Comparison of ENCODE assay signal across 18 cellular contexts in genomic region chr5:125012727-125013451, GRCh38.
DNase-seq lines count a peak whose midpoint lies in the region; ATAC-seq, FAIRE-seq and TF ChIP-seq lines count a peak whose summit lies in the region.
"Had no signal": no experiment of that assay in that cellular context is flagged by ENCODE, and none has a peak within 500 bp of the region (broad histone marks: within the 10 kb centered on the region; RNA-seq: fewer than 3 reads in every experiment).

No MANE protein-coding gene starts in this region.

- no peak overlapping the region for H2BK5ac ChIP-seq in neuronal stem cell (ENCODE audit: low read length)

- no peaks in the 10 kb centered on the region for H3K9me3 Mint-ChIP-seq in Calu3 (ENCODE audit: low read depth, unreplicated experiment)
- H3K9me3 Mint-ChIP-seq: activated naive CD8-positive, alpha-beta T cell treated with anti-CD3 and anti-CD28 coated beads, Interleukin-2, amount 50 U/mL, for 24 hours; activated T-helper 1 cell treated with anti-CD3 and anti-CD28 coated beads, Interleukin-12 subunit alpha, Interleukin-12 subunit beta, Interleukin-2, Interleukin-4 antibody, amounts not matched to agents 30 ng/mL and 10 ng/mL and 1 ng/mL, durations not matched to agents 14 hours and 24 hours and 36 hours had no signal

- H3K27me3 Mint-ChIP-seq in Calu3 (ENCODE audit: unreplicated experiment): no peaks in the 10 kb centered on the region
- H3K27me3 Mint-ChIP-seq: activated CD4-positive, alpha-beta memory T cell treated with anti-CD3 and anti-CD28 coated beads, Interleukin-2, amount 10 ng/mL, durations not matched to agents 7 days and 5 days; activated naive CD8-positive, alpha-beta T cell treated with anti-CD3 and anti-CD28 coated beads, Interleukin-2, amount 50 U/mL, for 24 hours had no signal

- peaks cover 27% of the 10 kb centered on the region for H3K4me1 Mint-ChIP-seq in Calu3 (ENCODE audit: low read depth, unreplicated experiment)
- H3K4me1 Mint-ChIP-seq: activated CD4-positive, alpha-beta memory T cell treated with anti-CD3 and anti-CD28 coated beads, Interleukin-2, amount 10 ng/mL, durations not matched to agents 7 days and 5 days had no signal

- DNase-seq in Calu3 (peak; percentile 5), body of pancreas (peak; percentile 45 to 73 (median 58)), kidney (no peak), neuronal stem cell (ENCODE audit: low spot score) (no peak), Karpas-422 (no peak), cortex of kidney (lab: John Stamatoyannopoulos, UW) (no peak), HEK293T (ENCODE audit: extremely low spot score) (no peak)
- DNase-seq: activated CD4-positive, alpha-beta memory T cell treated with anti-CD3 and anti-CD28 coated beads, Interleukin-2, amount 10 ng/mL, durations not matched to agents 7 days and 5 days; activated naive CD8-positive, alpha-beta T cell treated with anti-CD3 and anti-CD28 coated beads, Interleukin-2, amount 50 U/mL, for 24 hours; BE2C; NCI-H187 treated with DMSO at 0.1 percent for 48 hours; NCI-H510A treated with DMSO at 0.1 percent for 48 hours; PC-9; stimulated activated CD4-positive, alpha-beta T cell treated with anti-CD3 and anti-CD28 coated beads, Interleukin-15, amount 100 ng/mL, for 24 hours had no signal

- H3K4me1 ChIP-seq in body of pancreas (peaks cover 44% of the 10 kb centered on the region), kidney (ENCODE audit: control insufficient read depth in 1 of 2, insufficient read depth in 1 of 2, low read depth in 1 of 2, low read length in 2 of 2) (peaks cover 5 to 18% of the 10 kb centered on the region in 2 donors), neuronal stem cell (ENCODE audit: control insufficient read depth in 2 of 2, insufficient read depth in 1 of 2, low read depth in 1 of 2, low read length in 2 of 2) (peaks cover 12 to 29% of the 10 kb centered on the region in 2 donors), Karpas-422 (ENCODE audit: low read length) (no peaks in the 10 kb centered on the region)
- H3K4me1 ChIP-seq: vagina had no signal

- no peak for TF ChIP-seq CTCF in Calu3 (IDR thresholded peaks at IDR 0.05; ENCODE audit: unreplicated experiment)
- TF ChIP-seq CTCF in body of pancreas (IDR thresholded peaks at IDR 0.05): peak in 1 of 7 experiments; percentile 5
- no peak for TF ChIP-seq CTCF in kidney (IDR thresholded peaks at IDR 0.05; ENCODE audit: borderline replicate concordance, extremely low read depth, insufficient read depth)

- FAIRE-seq in kidney (lab: Jason Lieb, UNC): peak; percentile 76
- FAIRE-seq: frontal cortex had no signal

- H3K9me3 ChIP-seq in body of pancreas (no peaks in the 10 kb centered on the region), kidney (ENCODE audit: control insufficient read depth in 1 of 2, low read length in 2 of 2) (no peaks in the 10 kb centered on the region), neuronal stem cell (replicated peaks in 1 of 2; ENCODE audit: control insufficient read depth in 2 of 2, insufficient read depth in 1 of 2, low read depth in 1 of 2, low read length in 2 of 2) (no peaks in the 10 kb centered on the region), Karpas-422 (ENCODE audit: low read length) (no peaks in the 10 kb centered on the region)
- H3K9me3 ChIP-seq: BE2C, vagina had no signal

- ATAC-seq in body of pancreas (peak; percentile 89), HG03108 (IDR thresholded peaks at IDR 0.05; ENCODE audit: unreplicated experiment) (no peak)
- ATAC-seq: activated naive CD8-positive, alpha-beta T cell treated with anti-CD3 and anti-CD28 coated beads, Interleukin-2, amount 50 U/mL, for 24 hours had no signal

- H3K27me3 ChIP-seq in body of pancreas (no peaks in the 10 kb centered on the region), neuronal stem cell (ENCODE audit: control insufficient read depth in 3 of 3, insufficient read depth in 3 of 3, low read depth in 1 of 3, low read length in 3 of 3) (no peaks in the 10 kb centered on the region), Karpas-422 (ENCODE audit: low read length) (no peaks in the 10 kb centered on the region)
- H3K27me3 ChIP-seq: BE2C, vagina had no signal

- H3K9ac ChIP-seq in kidney (ENCODE audit: low read length in 2 of 2) (no peak overlapping the region), neuronal stem cell (ENCODE audit: low read depth, low read length, poor library complexity) (no peak overlapping the region), Karpas-422 (ENCODE audit: low read length) (no peak overlapping the region)

- no peak overlapping the region for H3K14ac ChIP-seq in neuronal stem cell (ENCODE audit: low read length)

- H3K4me3 ChIP-seq in body of pancreas (no peak overlapping the region), kidney (ENCODE audit: low read length in 2 of 2) (no peak overlapping the region), neuronal stem cell (ENCODE audit: low read length in 2 of 2) (no peak overlapping the region), Karpas-422 (ENCODE audit: low read length) (no peak overlapping the region)
- H3K4me3 ChIP-seq: PC-9, vagina had no signal

- no peak overlapping the region for H3K4me2 ChIP-seq in neuronal stem cell (ENCODE audit: insufficient read depth, low read length, poor library complexity, severe bottlenecking)
- H3K4me2 ChIP-seq in Karpas-422 (ENCODE audit: low read depth, low read length, poor library complexity, severe bottlenecking): no peak overlapping the region
- H3K4me2 ChIP-seq: PC-9 had no signal

- peak overlapping the region; percentile 27 for H3K18ac ChIP-seq in neuronal stem cell (ENCODE audit: low read length)

- POLR2A ChIA-PET in HEK293T (lab: Yijun Ruan, JAX): interaction anchor here (1.2 kb wide), 1 partner anchor 8 kb away, joined by 3 read pairs; no protein-coding TSS in a partner anchor

- H4K20me1 ChIP-seq in Karpas-422 (ENCODE audit: insufficient read depth, low read depth, low read length): no peaks in the 10 kb centered on the region

- H3K9me2 ChIP-seq in Karpas-422 (replicated peaks; ENCODE audit: insufficient read depth, low read length): no peaks in the 10 kb centered on the region

- no peaks in the 10 kb centered on the region for H3K79me2 ChIP-seq in Karpas-422 (ENCODE audit: low read length)

- intact Hi-C loops in Calu3 (cut with micrococcal nuclease; ENCODE audit: unreplicated experiment): loop anchor here (10.0 kb wide), 2 partner anchors 268 to 348 kb away; partner anchors contain the start of gene ZNF608
- intact Hi-C loops in body of pancreas (cut with DNase I): no loop called here
- intact Hi-C loops in kidney (cut with DNase I): no loop called here

- H3K4ac ChIP-seq in neuronal stem cell (ENCODE audit: low read length): no peak overlapping the region

- WGBS in body of pancreas, 2 donors: 23% methylated on average over 7 of the region's 7 CpGs
- no CpG with 5 or more reads among the region's 7 CpGs for WGBS in neuronal stem cell (ENCODE audit: extremely low coverage in 2 of 2, insufficient read length in 2 of 2, insufficient replicate concordance in 1 of 2), 2 donors

- peak in 2 of 3 donors; percentile 16 to 31 for TF ChIP-seq POLR2A in body of pancreas (IDR thresholded peaks at IDR 0.05)

- H3K79me1 ChIP-seq in neuronal stem cell (ENCODE audit: low read depth, low read length): no peaks in the 10 kb centered on the region

- H4K8ac ChIP-seq in neuronal stem cell (ENCODE audit: low read depth, low read length): no peak overlapping the region

- H3K23ac ChIP-seq in neuronal stem cell (ENCODE audit: low read depth, low read length, poor library complexity): no peak overlapping the region

- H3K4me3 Mint-ChIP-seq in Calu3 (ENCODE audit: low read depth, unreplicated experiment): no peak overlapping the region
- H3K4me3 Mint-ChIP-seq: activated CD4-positive, alpha-beta memory T cell treated with anti-CD3 and anti-CD28 coated beads, Interleukin-2, amount 10 ng/mL, durations not matched to agents 7 days and 5 days; activated naive CD8-positive, alpha-beta T cell treated with anti-CD3 and anti-CD28 coated beads, Interleukin-2, amount 50 U/mL, for 24 hours; activated T-helper 1 cell treated with anti-CD3 and anti-CD28 coated beads, Interleukin-12 subunit alpha, Interleukin-12 subunit beta, Interleukin-2, Interleukin-4 antibody, amounts not matched to agents 30 ng/mL and 10 ng/mL and 1 ng/mL, durations not matched to agents 14 hours and 24 hours and 36 hours had no signal

- H2BK15ac ChIP-seq in neuronal stem cell (ENCODE audit: low read length): no peak overlapping the region

- no peak overlapping the region for H4K91ac ChIP-seq in neuronal stem cell (ENCODE audit: low read depth, low read length, poor library complexity)

- no TSS peak for BruUV-seq in Calu3 (replicated peaks; lab: Mats Ljungman, UMichigan)

- no peaks in the 10 kb centered on the region for H3K36me3 Mint-ChIP-seq in Calu3 (ENCODE audit: insufficient read depth, unreplicated experiment)

- peak overlapping the region; percentile 4 for H3K27ac Mint-ChIP-seq in Calu3 (ENCODE audit: unreplicated experiment)
- H3K27ac Mint-ChIP-seq: activated CD4-positive, alpha-beta memory T cell treated with anti-CD3 and anti-CD28 coated beads, Interleukin-2, amount 10 ng/mL, durations not matched to agents 7 days and 5 days; activated naive CD8-positive, alpha-beta T cell treated with anti-CD3 and anti-CD28 coated beads, Interleukin-2, amount 50 U/mL, for 24 hours; activated T-helper 1 cell treated with anti-CD3 and anti-CD28 coated beads, Interleukin-12 subunit alpha, Interleukin-12 subunit beta, Interleukin-2, Interleukin-4 antibody, amounts not matched to agents 30 ng/mL and 10 ng/mL and 1 ng/mL, durations not matched to agents 14 hours and 24 hours and 36 hours had no signal

- H2AFZ ChIP-seq in neuronal stem cell (ENCODE audit: low read length): peak overlapping the region; percentile 60
- no peak overlapping the region for H2AFZ ChIP-seq in Karpas-422 (ENCODE audit: low read length)
- H2AFZ ChIP-seq: PC-9 had no signal

- H3K36me3 ChIP-seq in body of pancreas (replicated peaks in 1 of 2; ENCODE audit: insufficient read depth in 1 of 2, low read depth in 2 of 2): no peaks in the 10 kb centered on the region
- no peaks in the 10 kb centered on the region for H3K36me3 ChIP-seq in kidney (ENCODE audit: control insufficient read depth in 1 of 2, insufficient read depth in 2 of 2, low read length in 2 of 2)
- H3K36me3 ChIP-seq in neuronal stem cell (replicated peaks in 1 of 2; ENCODE audit: control insufficient read depth in 2 of 2, insufficient read depth in 2 of 2, low read length in 2 of 2): no peaks in the 10 kb centered on the region
- no peaks in the 10 kb centered on the region for H3K36me3 ChIP-seq in Karpas-422 (ENCODE audit: insufficient read depth, low read length)
- H3K36me3 ChIP-seq: BE2C, vagina had no signal

- H2AK5ac ChIP-seq in neuronal stem cell (ENCODE audit: low read depth, low read length): no peak overlapping the region

- no peak overlapping the region for H2BK12ac ChIP-seq in neuronal stem cell (ENCODE audit: low read length)

- no peak overlapping the region for H2BK120ac ChIP-seq in neuronal stem cell (ENCODE audit: low read depth, low read length)

- CTCF ChIA-PET in Calu3 (lab: Charles Lee) (no interaction called here), HEK293T (lab: Yijun Ruan, JAX) (interaction anchor here (0.5 kb wide), 1 partner anchor 1209 kb away, joined by 3 read pairs; no protein-coding TSS in a partner anchor)

- H3K27ac ChIP-seq in body of pancreas: peak overlapping the region; percentile 49 to 83 (median 76)
- peak overlapping the region; percentile 39 to 67 for H3K27ac ChIP-seq in kidney (ENCODE audit: low read depth in 2 of 2, low read length in 2 of 2)
- no peak overlapping the region for H3K27ac ChIP-seq in neuronal stem cell (replicated peaks; ENCODE audit: low read length)
- H3K27ac ChIP-seq in Karpas-422 (ENCODE audit: low read length): no peak overlapping the region
- H3K27ac ChIP-seq: PC-9, vagina had no signal

Comparison
In these comparisons a context has a peak if more than half of its experiments do, and no peak if none do; other contexts are left out.
1. DNase-seq: peak in Calu3 (single experiment) and body of pancreas (4 of 4); none in kidney (single experiment), neuronal stem cell (single experiment), Karpas-422 (single experiment), cortex of kidney (single experiment) and HEK293T (single experiment).
2. H3K27ac ChIP-seq: peak in body of pancreas (4 of 4) and kidney (2 of 2); none in neuronal stem cell (single experiment) and Karpas-422 (single experiment).